Comparison of ENCODE assay signal across 1 cellular context in genomic region chr6:129507846-129508245, GRCh38.
TF ChIP-seq lines count a peak whose summit lies in the region.

No MANE protein-coding gene starts in this region.

TF ChIP-seq in K562, 482 proteins besides CTCF, POLR2A, EP300 and RAD21 (continued from another document and continues in another):
- TF ChIP-seq HOXB6 (CRISPR knock-in tag; IDR thresholded peaks at IDR 0.05; ENCODE audit: borderline replicate concordance) (no peak), MXD1 (CRISPR knock-in tag; IDR thresholded peaks at IDR 0.05; ENCODE audit: borderline replicate concordance, poor library complexity, severe bottlenecking) (no peak), SMARCA5 (IDR thresholded peaks at IDR 0.05) (no peak), JUNB (CRISPR knock-in tag; conservative IDR thresholded peaks at IDR 0.05) (no peak), MEF2D (tag; conservative IDR thresholded peaks at IDR 0.05; ENCODE audit: low read depth) (no peak), MEIS2 (IDR thresholded peaks at IDR 0.05; ENCODE audit: partially characterized antibody) (peak; percentile 56), CHD1 (IDR thresholded peaks at IDR 0.05; ENCODE audit: low read length) (no peak), NCOR1 (IDR thresholded peaks at IDR 0.05) (peak; percentile 82), ZSCAN29 (IDR thresholded peaks at IDR 0.05) (no peak), RFX1 (IDR thresholded peaks at IDR 0.05) (no peak), PML (IDR thresholded peaks at IDR 0.05; ENCODE audit: low read length) (peak; percentile 56; the same call in 1 of the 2 replicates), ATF6 (CRISPR knock-in tag; IDR thresholded peaks at IDR 0.05) (no peak), PRDM10 (IDR thresholded peaks at IDR 0.05; ENCODE audit: partially characterized antibody) (no peak), ZNF766 (CRISPR knock-in tag; conservative IDR thresholded peaks at IDR 0.05) (no peak), ZNF77 (CRISPR knock-in tag; IDR thresholded peaks at IDR 0.05) (no peak), E2F6 (IDR thresholded peaks at IDR 0.05; ENCODE audit: borderline replicate concordance in 1 of 2, extremely low read depth in 1 of 2, insufficient read depth in 1 of 2, insufficient read length in 1 of 2, low read depth in 1 of 2, low read length in 1 of 2, poor library complexity in 1 of 2, severe bottlenecking in 1 of 2) (no peak), CBX1 (IDR thresholded peaks at IDR 0.05; ENCODE audit: low read depth) (no peak), BCLAF1 (IDR thresholded peaks at IDR 0.05; ENCODE audit: borderline replicate concordance in 1 of 2, control insufficient read depth in 1 of 2, low read depth in 2 of 2, low read length in 1 of 2) (no peak), STAT5B (CRISPR knock-in tag; IDR thresholded peaks at IDR 0.05) (no peak), ZNF592 (IDR thresholded peaks at IDR 0.05) (no peak), C11orf30 (IDR thresholded peaks at IDR 0.05; ENCODE audit: low read depth) (peak; percentile 80), RCOR1 (IDR thresholded peaks at IDR 0.05; ENCODE audit: borderline replicate concordance in 1 of 2, low read depth in 2 of 2, low read length in 2 of 2) (peak in 1 of 2 experiments; percentile 49; a peak in 1 of 4 replicates), PYGO2 (tag; IDR thresholded peaks at IDR 0.05) (no peak), BCL6 (CRISPR knock-in tag; IDR thresholded peaks at IDR 0.05) (no peak), ZNF280B (CRISPR knock-in tag; IDR thresholded peaks at IDR 0.05) (no peak), FOXM1 (IDR thresholded peaks at IDR 0.05; ENCODE audit: low read depth) (peak; percentile 60; the same call in 1 of the 2 replicates), FOXM1 (CRISPR knock-in tag; IDR thresholded peaks at IDR 0.05; ENCODE audit: low read depth) (no peak), STAG1 (CRISPR knock-in tag; IDR thresholded peaks at IDR 0.05; ENCODE audit: borderline replicate concordance) (no peak), ZBTB1 (CRISPR knock-in tag; IDR thresholded peaks at IDR 0.05; ENCODE audit: borderline replicate concordance, low read depth) (no peak), TRIM24 (IDR thresholded peaks at IDR 0.05) (peak; percentile 78 to 80), SMARCE1 (IDR thresholded peaks at IDR 0.05) (peak; percentile 65; the same call in 1 of the 2 replicates), PURB (CRISPR knock-in tag; IDR thresholded peaks at IDR 0.05; ENCODE audit: low read depth) (no peak), FOS (IDR thresholded peaks at IDR 0.05; ENCODE audit: extremely low read depth, insufficient read length) (no peak), SMARCC2 (IDR thresholded peaks at IDR 0.05; ENCODE audit: low read depth) (peak; percentile 83), ZNF444 (CRISPR knock-in tag; IDR thresholded peaks at IDR 0.05) (no peak), PHF21A (IDR thresholded peaks at IDR 0.05; ENCODE audit: borderline replicate concordance, low read depth) (no peak), MCM7 (IDR thresholded peaks at IDR 0.05) (no peak), KLF16 (IDR thresholded peaks at IDR 0.05) (no peak), ZFP91 (CRISPR knock-in tag; IDR thresholded peaks at IDR 0.05) (no peak), HMGN3 (IDR thresholded peaks at IDR 0.05; ENCODE audit: borderline replicate concordance, extremely low read depth, insufficient read length, low read depth, low read length) (no peak), COPS2 (conservative IDR thresholded peaks at IDR 0.05) (no peak), PKNOX1 (IDR thresholded peaks at IDR 0.05) (peak; percentile 62), BRD4 (IDR thresholded peaks at IDR 0.05) (no peak), PPARD (CRISPR knock-in tag; IDR thresholded peaks at IDR 0.05) (no peak), PTBP1 (IDR thresholded peaks at IDR 0.05; ENCODE audit: low read depth, low read length) (no peak), SOX6 (IDR thresholded peaks at IDR 0.05) (peak; percentile 88), CBFA2T2 (conservative IDR thresholded peaks at IDR 0.05) (peak; percentile 77)
